ENCODE assay signal across 2 cellular contexts in genomic region chr19:36006955-36007354, GRCh38.
TF ChIP-seq lines count a peak whose summit lies in the region.

No MANE protein-coding gene starts in this region.

TF ChIP-seq in HEK293, 187 proteins besides CTCF, POLR2A, EP300 and RAD21:
- TF ChIP-seq HIC1 (tag by site-specific recombination; IDR thresholded peaks at IDR 0.05): 0 out of 2 replicates have a peak, but pooled peaks have one; percentile 19
- no peak for TF ChIP-seq ZNF174 (tag by site-specific recombination; IDR thresholded peaks at IDR 0.05)
- no peak for TF ChIP-seq ZFP37 (tag by site-specific recombination; IDR thresholded peaks at IDR 0.05)
- no peak for TF ChIP-seq ZNF426 (tag by site-specific recombination; IDR thresholded peaks at IDR 0.05)
- 0 out of 2 replicates have a peak, but pooled peaks have one; percentile 10 for TF ChIP-seq ZFHX2 (tag by site-specific recombination; conservative IDR thresholded peaks at IDR 0.05)
TF ChIP-seq in HEK293: peak in this region for 2.

TF ChIP-seq in K562, 482 proteins besides CTCF, POLR2A, EP300 and RAD21:
- TF ChIP-seq BMI1 (IDR thresholded peaks at IDR 0.05; ENCODE audit: low read length): no peak
- no peak for TF ChIP-seq MCM2 (IDR thresholded peaks at IDR 0.05; ENCODE audit: low read depth)
- no peak for TF ChIP-seq ZNF77 (CRISPR knock-in tag; IDR thresholded peaks at IDR 0.05)
- TF ChIP-seq POLR2G (IDR thresholded peaks at IDR 0.05; ENCODE audit: low read depth, low read length): peak; percentile 46; the same call in 1 of the 2 replicates
